Comparison of ENCODE assay signal across 25 cellular contexts in the genomic region with DNA sequence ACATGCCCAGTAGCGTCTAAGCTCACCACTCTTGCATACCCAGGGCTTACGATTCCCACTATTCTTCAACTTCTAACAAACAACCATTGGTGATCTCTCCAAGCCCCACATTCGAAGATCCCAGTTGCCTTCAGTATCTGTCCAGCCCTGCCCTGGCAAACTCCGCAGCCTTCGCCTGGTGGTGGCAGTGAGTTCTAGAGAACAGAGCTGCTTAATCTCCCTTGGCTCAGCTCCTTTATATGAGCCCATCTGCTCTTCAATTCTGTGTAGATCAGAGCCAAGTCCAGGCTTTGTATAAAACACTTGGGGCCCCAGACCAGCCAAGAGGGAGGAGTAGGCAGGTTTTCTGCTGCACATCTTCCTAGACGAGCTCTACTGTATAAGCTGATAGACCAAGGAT.
DNase-seq lines count a peak whose midpoint lies in the region; FAIRE-seq and TF ChIP-seq lines count a peak whose summit lies in the region.
"Had no signal": no experiment of that assay in that cellular context is flagged by ENCODE, and none has a peak within 500 bp of the region (broad histone marks: within the 10 kb centered on the region; RNA-seq: fewer than 3 reads in every experiment).

No MANE protein-coding gene starts in this region.

- H4K20me1 ChIP-seq in hepatocyte (ENCODE audit: insufficient read depth, poor library complexity, severe bottlenecking): no peaks in the 10 kb centered on the region

- H2AFZ ChIP-seq in hepatocyte: no peak overlapping the region

- H3K9me3 ChIP-seq in hepatocyte (ENCODE audit: low read depth): no peaks in the 10 kb centered on the region
- H3K9me3 ChIP-seq: psoas muscle, testis had no signal

- H3K4me2 ChIP-seq in hepatocyte: no peak overlapping the region

- DNase-seq in DMS 273 (lab: John Stamatoyannopoulos, UW; ENCODE audit: unreplicated experiment) (peak; percentile 63), NCI-H524 (lab: John Stamatoyannopoulos, UW) (peak; percentile 74 to 87), cerebellum (ENCODE audit: low spot score) (peak; percentile 80), hepatocyte (ENCODE audit: low spot score) (peak; percentile 9), HTR-8/SVneo (ENCODE audit: insufficient read length, low spot score) (no peak), T-helper 2 cell (no peak), superior temporal gyrus (ENCODE audit: extremely low spot score) (no peak)
- DNase-seq: activated CD4-positive, alpha-beta T cell treated with anti-CD3 and anti-CD28 coated beads, Interleukin-2, amount 10 ng/mL, durations not matched to agents 7 days and 5 days; activated naive CD8-positive, alpha-beta T cell treated with anti-CD3 and anti-CD28 coated beads, Interleukin-2, amount 50 U/mL, for 24 hours; activated T-cell treated with anti-CD3 and anti-CD28 coated beads, Interleukin-2, amount 50 U/mL, for 4 hours; DMS153; GOT3; HFFc6; Kasumi-1; mesenchymal stem cell; MV-4-11; naive B cell; NCI-H187 treated with DMSO at 0.1 percent for 48 hours; NCI-H2171 treated with DMSO at 0.1 percent for 48 hours; NCI-H526 treated with DMSO at 0.1 percent for 48 hours; psoas muscle; stimulated activated naive CD4-positive, alpha-beta T cell treated with Interleukin-2 at 50 U/mL for 16 hours; testis had no signal

- no peaks in the 10 kb centered on the region for H3K9me2 ChIP-seq in hepatocyte (replicated peaks; ENCODE audit: insufficient read depth)

- H3K4me1 ChIP-seq in hepatocyte (ENCODE audit: insufficient read depth): no peaks in the 10 kb centered on the region
- H3K4me1 ChIP-seq: psoas muscle, testis had no signal

- no peak for FAIRE-seq in HTR-8/SVneo (lab: Jason Lieb, UNC)
- FAIRE-seq: HepG2, urothelium cell line had no signal

- 87% methylated on average over 6 of the region's 6 CpGs for WGBS in hepatocyte (ENCODE audit: low lambda C conversion rate, missing lambda C conversion rate)

- TF ChIP-seq CTCF in hepatocyte (IDR thresholded peaks at IDR 0.05; ENCODE audit: poor library complexity): no peak

- no peaks in the 10 kb centered on the region for H3K36me3 ChIP-seq in hepatocyte (replicated peaks; ENCODE audit: insufficient read depth, low read depth)

- no peaks in the 10 kb centered on the region for H3K79me2 ChIP-seq in hepatocyte

- no peak overlapping the region for H3K27ac ChIP-seq in hepatocyte
- H3K27ac ChIP-seq: psoas muscle, testis had no signal

- H3K4me3 ChIP-seq in hepatocyte: no peak overlapping the region
- H3K4me3 ChIP-seq: psoas muscle, testis had no signal

- no peaks in the 10 kb centered on the region for H3K27me3 ChIP-seq in hepatocyte
- H3K27me3 ChIP-seq: testis had no signal

Comparison
In these comparisons a context has a peak if more than half of its experiments do, and no peak if none do; other contexts are left out.
1. DNase-seq: peak in DMS 273 (single experiment), NCI-H524 (2 of 2), cerebellum (single experiment) and hepatocyte (single experiment); none in HTR-8/SVneo (single experiment), T-helper 2 cell (0 of 5) and superior temporal gyrus (single experiment).